8 cellular contexts compared by ENCODE assay signal in the genomic region with DNA sequence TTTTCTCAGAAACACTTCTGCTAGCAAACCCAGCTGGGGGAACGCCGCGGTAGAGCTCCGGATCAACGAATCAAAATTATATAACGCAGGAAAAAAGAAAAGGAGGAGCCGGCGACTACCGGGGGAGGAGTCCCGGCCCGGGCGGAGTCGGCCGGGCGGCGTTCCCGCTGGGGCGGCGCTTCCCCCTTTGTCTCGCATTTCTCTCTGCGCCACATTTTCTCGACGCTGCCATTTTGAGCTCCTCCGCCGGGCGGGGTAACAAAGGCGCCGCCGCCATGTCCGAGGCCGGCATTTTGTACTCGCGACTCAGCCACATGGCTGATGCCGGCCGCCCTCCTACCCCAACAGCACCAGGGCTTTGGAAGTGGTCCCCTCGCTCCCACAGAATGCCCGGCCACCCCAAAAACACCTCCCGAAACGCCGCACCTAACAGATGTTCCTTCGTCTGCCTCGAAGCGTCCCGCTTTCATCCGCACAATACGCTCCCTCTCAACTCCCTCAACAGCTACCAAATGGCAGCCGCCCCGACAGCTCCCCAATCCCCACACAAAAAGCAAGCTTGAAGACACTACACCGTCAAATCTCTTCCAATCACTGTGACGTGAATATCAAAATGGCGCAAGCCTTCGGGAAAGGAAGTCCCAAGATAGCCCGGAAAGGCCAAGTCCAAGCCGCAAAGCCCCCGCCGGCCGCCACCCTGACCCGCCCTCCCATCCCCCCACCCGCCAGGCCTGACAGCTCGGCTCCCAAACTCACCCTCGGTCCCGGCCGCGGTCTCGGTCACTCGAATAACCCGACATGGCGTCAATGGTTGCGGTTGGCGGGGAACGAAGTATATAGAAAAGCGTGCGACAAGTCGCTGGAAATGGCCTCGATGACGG. TPM values are rescaled to one million over a fixed set of nuclear protein-coding genes. Genes with fewer than 3 reads are reported as not detected.
DNase-seq lines count a peak whose midpoint lies in the region; ATAC-seq and TF ChIP-seq lines count a peak whose summit lies in the region.

No MANE protein-coding gene starts in this region.

- no peaks in the 10 kb centered on the region for H3K27me3 Mint-ChIP-seq in IgD-negative memory B cell

- peak overlapping the region; percentile 98 to 100 (median 99) for H3K4me3 Mint-ChIP-seq in IgD-negative memory B cell

- H3K9me2 ChIP-seq in PC-3 (replicated peaks; ENCODE audit: low read length) = no peaks in the 10 kb centered on the region

- H3K4me2 ChIP-seq in PC-3 (ENCODE audit: low read length) = peak overlapping the region; percentile 91

- H3K4me1 Mint-ChIP-seq in IgD-negative memory B cell = peaks cover 32 to 44% (median 33%) of the 10 kb centered on the region in 3 donors

- peak overlapping the region; percentile 90 for H3K27ac ChIP-seq in PC-3 (ENCODE audit: low read length)

- DNase-seq in GM13977 (ENCODE audit: low spot score) (peak; percentile 84), PC-3 (peak; percentile 85), epithelial cell of proximal tubule (ENCODE audit: low read depth) (no peak), mucosa of gallbladder (ENCODE audit: low spot score) (peak; percentile 94)
- peak; percentile 84 for DNase-seq in activated T-cell treated with anti-CD3 and anti-CD28 coated beads, Interleukin-2, amount 50 U/mL, for 1 hour
- peak; percentile 66 to 76 for DNase-seq in stimulated activated CD8-positive, alpha-beta memory T cell treated with anti-CD3 and anti-CD28 coated beads, Interleukin-2, amount 100 ng/mL, for 48 hours (ENCODE audit: low read depth in 2 of 2)

- H3K4me3 ChIP-seq in PC-3 (ENCODE audit: low read length) (peak overlapping the region; percentile 86), epithelial cell of proximal tubule (ENCODE audit: low read depth, low read length) (peak overlapping the region; percentile 90)

- peaks cover 47% of the 10 kb centered on the region for H3K4me1 ChIP-seq in PC-3 (ENCODE audit: insufficient read depth, low read length)

- H3K9me3 ChIP-seq in PC-3 (ENCODE audit: low read length) = no peaks in the 10 kb centered on the region

- peak overlapping the region; percentile 97 for H3K9ac ChIP-seq in PC-3 (ENCODE audit: low read length)

- TF ChIP-seq CTCF in GM13977 (IDR thresholded peaks at IDR 0.05; ENCODE audit: extremely low read depth, insufficient read depth, missing control alignments) (no peak), PC-3 (conservative IDR thresholded peaks at IDR 0.05; ENCODE audit: low read depth, low read length) (no peak), epithelial cell of proximal tubule (conservative IDR thresholded peaks at IDR 0.05; ENCODE audit: low read depth, low read length) (no peak)

- peaks cover 29% of the 10 kb centered on the region for H3F3A ChIP-seq in PC-3 (ENCODE audit: low read length, unreplicated experiment)

- BruUV-seq in PC-3 (replicated peaks; lab: Mats Ljungman, UMichigan) = TSS peak; percentile 25

- H3K79me2 ChIP-seq in PC-3 (ENCODE audit: low read length) = peaks cover 94% of the 10 kb centered on the region

- peaks cover 62% of the 10 kb centered on the region for H3K36me3 ChIP-seq in PC-3 (ENCODE audit: low read depth, low read length)

- no peak overlapping the region for H2AFZ ChIP-seq in PC-3 (ENCODE audit: low read length)

- no peaks in the 10 kb centered on the region for H3K27me3 ChIP-seq in PC-3 (ENCODE audit: low read length)

- H3K36me3 Mint-ChIP-seq in IgD-negative memory B cell = peaks cover 7% of the 10 kb centered on the region

- in situ Hi-C loops in GM13977 (cut with MboI; ENCODE audit: low pct_unique_long_range_greater_than_20kb, low sequenced_read_pairs, unreplicated experiment) = no loop called here

- no peaks in the 10 kb centered on the region for H3K9me3 Mint-ChIP-seq in IgD-negative memory B cell

- peak overlapping the region; percentile 99 to 100 (median 100) for H3K27ac Mint-ChIP-seq in IgD-negative memory B cell

- CTCF ChIA-PET in PC-3 (lab: Charles Lee) = interaction anchor here (0.6 kb wide), 1 partner anchor 722 kb away, joined by 3 read pairs; no protein-coding TSS in a partner anchor

- H4K20me1 ChIP-seq in PC-3 (ENCODE audit: low read length) = peaks cover 68% of the 10 kb centered on the region

- peak; percentile 30 for ATAC-seq in PC-3
- ATAC-seq in GM21717 (IDR thresholded peaks at IDR 0.05; ENCODE audit: unreplicated experiment) = no peak

- POLR2A ChIA-PET in PC-3 (lab: Charles Lee; ENCODE audit: unreplicated experiment) = interaction anchor here (0.6 to 2.4 kb wide), 6 partner anchors 9 to 488 kb away, joined by 3 to 50 read pairs (median 4); partner anchors contain the start of gene POLG2

- intact Hi-C loops in PC-3 (cut with micrococcal nuclease) = loop anchor here (1.0 to 5.0 kb wide), 2 partner anchors 8 to 142 kb away; partner anchors contain the start of gene POLG2

RNA-seq across cellular contexts. Expression of gene DDX5, which starts 0.5 kb away (rescaled TPM):
- polyA plus RNA-seq in IgD-negative memory B cell = 1,084 TPM
- 450 and 493 TPM in 2 replicates for total RNA-seq in PC-3 (2014; rRNA removed)
- total RNA-seq in epithelial cell of proximal tubule = 274 and 320 TPM in 2 replicates
- 815 TPM for total RNA-seq in mucosa of gallbladder

RNA-seq across cellular contexts. Expression of gene CEP95, which starts 1.2 kb away (rescaled TPM):
- 15.4 TPM for polyA plus RNA-seq in IgD-negative memory B cell
- total RNA-seq in PC-3 (2014; rRNA removed) = 32.4 and 59.1 TPM in 2 replicates
- 11.6 and 21.4 TPM in 2 replicates for total RNA-seq in epithelial cell of proximal tubule
- total RNA-seq in mucosa of gallbladder = 29.7 TPM

RNA-seq across cellular contexts. Expression of gene POLG2, which starts 8.7 kb away (rescaled TPM):
- polyA plus RNA-seq in IgD-negative memory B cell = 9.3 TPM
- 20.3 and 37.7 TPM in 2 replicates for total RNA-seq in PC-3 (2014; rRNA removed)
- 4.3 and 14.9 TPM in 2 replicates for total RNA-seq in epithelial cell of proximal tubule
- 16.9 TPM for total RNA-seq in mucosa of gallbladder

RNA-seq across cellular contexts. Expression of gene MILR1, which starts 56.6 kb away (rescaled TPM):
- polyA plus RNA-seq in IgD-negative memory B cell = 1.9 TPM
- 10.1 and 13.3 TPM in 2 replicates for total RNA-seq in PC-3 (2014; rRNA removed)
- total RNA-seq in epithelial cell of proximal tubule = 1.2 TPM in 1 of 2 replicates, not detected in the other
- 8.3 TPM for total RNA-seq in mucosa of gallbladder
